ENCODE assay signal across 25 cellular contexts in genomic region chr3:122168044-122168443, GRCh38. TPM values are rescaled to one million over a fixed set of nuclear protein-coding genes. Genes with fewer than 3 reads are reported as not detected.
"Had no signal": no experiment of that assay in that cellular context is flagged by ENCODE, and none has a peak within 500 bp of the region (broad histone marks: within the 10 kb centered on the region; RNA-seq: fewer than 3 reads in every experiment).

No MANE protein-coding gene starts in this region.

- H3K36me3 ChIP-seq: pancreas, stomach, thoracic aorta, transverse colon had no signal

- H3K27me3 ChIP-seq: hepatocyte, pancreas, stomach, transverse colon had no signal

- H3K4me1 ChIP-seq: pancreas, stomach, transverse colon had no signal

- H3K27ac Mint-ChIP-seq: endodermal cell, naive B cell, nephron progenitor cell, progenitor cell of endocrine pancreas had no signal

- DNase-seq: effector CD4-positive, alpha-beta T cell; endodermal cell; erythroblast; foreskin melanocyte; head of caudate nucleus; left colon; left ventricle myocardium superior; mesendoderm; naive B cell; nephron progenitor cell; pancreas; right cardiac atrium; small intestine; stimulated activated CD4-positive, alpha-beta T cell treated with anti-CD3 and anti-CD28 coated beads, Interleukin-12 subunit alpha, Interleukin-12 subunit beta, amount 100 ng/mL, for 4 hours; stomach; substantia nigra; transverse colon had no signal

- H3K4me3 ChIP-seq: coronary artery, hepatocyte, lung, pancreas, stomach, thoracic aorta, transverse colon had no signal

- H3K27ac ChIP-seq: coronary artery, hepatocyte, pancreas, stomach, thoracic aorta, transverse colon had no signal

- H3K4me3 Mint-ChIP-seq: endodermal cell, naive B cell, nephron progenitor cell had no signal

- ATAC-seq: left colon, left ventricle myocardium superior, pancreas, right cardiac atrium had no signal

- H3K4me1 Mint-ChIP-seq: endodermal cell, naive B cell, nephron progenitor cell had no signal

- H3K9me3 ChIP-seq: pancreas had no signal

- FAIRE-seq: endothelial cell of umbilical vein, pancreas, small intestine had no signal

RNA-seq across cellular contexts. Expression of gene CASR, which starts 15.4 kb away (rescaled TPM):
- total RNA-seq: chondrocyte, dermis microvascular lymphatic vessel endothelial cell, endothelial cell of umbilical vein, left ventricle myocardium superior, right cardiac atrium, thoracic aorta had no signal
- polyA plus RNA-seq: endothelial cell of umbilical vein, right cardiac atrium had no signal
